In the genomic region with DNA sequence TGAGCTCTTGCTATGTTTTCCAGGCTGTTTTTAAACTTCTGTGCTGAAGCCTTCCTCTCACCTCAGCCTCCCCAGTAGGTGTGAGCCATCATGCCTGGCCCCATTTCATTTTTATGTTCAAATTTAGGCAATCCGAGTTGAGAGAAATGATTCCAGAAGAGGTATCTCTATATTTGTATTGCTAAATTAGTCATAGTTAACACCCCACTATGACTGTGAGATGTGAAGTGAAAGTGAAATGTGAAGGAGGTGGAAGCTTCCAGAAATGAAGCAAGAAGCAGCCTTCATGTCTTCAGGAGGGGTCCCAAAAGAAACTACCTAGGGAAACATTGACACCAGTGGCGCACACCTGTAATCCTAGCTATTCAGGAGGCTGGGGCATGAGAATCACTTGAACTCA, we compare ENCODE assay signal across 14 cellular contexts. TPM values are rescaled to one million over a fixed set of nuclear protein-coding genes. Genes with fewer than 3 reads are reported as not detected.
DNase-seq lines count a peak whose midpoint lies in the region; ATAC-seq and TF ChIP-seq lines count a peak whose summit lies in the region.
"Had no signal": no experiment of that assay in that cellular context is flagged by ENCODE, and none has a peak within 500 bp of the region (broad histone marks: within the 10 kb centered on the region; RNA-seq: fewer than 3 reads in every experiment).

No MANE protein-coding gene starts in this region.

- H3K27ac Mint-ChIP-seq in natural killer cell: no peak overlapping the region
- H3K27ac Mint-ChIP-seq: mesothelial cell of epicardium had no signal

- H3K4me1 ChIP-seq in foreskin keratinocyte: no peaks in the 10 kb centered on the region
- H3K4me1 ChIP-seq: SJSA1 had no signal

- H3K4me1 Mint-ChIP-seq in natural killer cell: no peaks in the 10 kb centered on the region
- H3K4me1 Mint-ChIP-seq: mesothelial cell of epicardium had no signal

- H3K9me3 Mint-ChIP-seq in natural killer cell: peaks cover 0 to 3% of the 10 kb centered on the region in 2 donors
- H3K9me3 Mint-ChIP-seq: mesothelial cell of epicardium had no signal

- ATAC-seq in GM18858 (IDR thresholded peaks at IDR 0.05; ENCODE audit: unreplicated experiment): peak; percentile 73
- ATAC-seq in GM21447 (IDR thresholded peaks at IDR 0.05; ENCODE audit: unreplicated experiment): peak; percentile 64
- peak; percentile 59 for ATAC-seq in HG03025 (IDR thresholded peaks at IDR 0.05; ENCODE audit: low FRiP score, unreplicated experiment)
- no peak for ATAC-seq in natural killer cell
- no peak for ATAC-seq in foreskin keratinocyte

- intact Hi-C loops in natural killer cell (cut with micrococcal nuclease): no loop called here

- H3K4me3 Mint-ChIP-seq in natural killer cell: no peak overlapping the region
- H3K4me3 Mint-ChIP-seq: mesothelial cell of epicardium had no signal

- no peak overlapping the region for H3K27ac ChIP-seq in foreskin keratinocyte
- H3K27ac ChIP-seq: SJSA1 had no signal

- H3K27me3 Mint-ChIP-seq in natural killer cell (ENCODE audit: low read depth in 2 of 2): peaks cover 0 to 8% of the 10 kb centered on the region in 2 donors

- DNase-seq in HPDE6-E6E7 (ENCODE audit: extremely low spot score) (peak; percentile 16), natural killer cell (no peak), foreskin keratinocyte (no peak), NCI-H187 (lab: John Stamatoyannopoulos, UW) (no peak), retina (no peak)
- DNase-seq: activated CD4-positive, CD25-positive, alpha-beta regulatory T cell treated with anti-CD3 and anti-CD28 coated beads, Interleukin-2, amount 50 U/mL, for 72 hours; C1 segment of cervical spinal cord; NCI-H69 had no signal

- TF ChIP-seq CTCF in natural killer cell (IDR thresholded peaks at IDR 0.05): no peak
- TF ChIP-seq CTCF in foreskin keratinocyte (conservative IDR thresholded peaks at IDR 0.05): no peak

- no peaks in the 10 kb centered on the region for H3K36me3 Mint-ChIP-seq in natural killer cell
- H3K36me3 Mint-ChIP-seq: mesothelial cell of epicardium had no signal

- H3K27me3 ChIP-seq in foreskin keratinocyte: no peaks in the 10 kb centered on the region
- H3K27me3 ChIP-seq: SJSA1 had no signal

RNA-seq across cellular contexts. Expression of gene APELA, which starts 17.7 kb away (rescaled TPM):
- total RNA-seq in natural killer cell: not detected
- total RNA-seq in foreskin keratinocyte: not detected in 2 replicates
- not detected in 2 replicates for polyA plus RNA-seq in foreskin keratinocyte
- total RNA-seq: endothelial cell of umbilical vein had no signal
- polyA plus RNA-seq: endothelial cell of umbilical vein had no signal

Comparison
In these comparisons a context has a peak if more than half of its experiments do, and no peak if none do; other contexts are left out.
1. ATAC-seq: peak in GM18858 (single experiment), GM21447 (single experiment) and HG03025 (single experiment); none in natural killer cell (0 of 3) and foreskin keratinocyte (single experiment).